ENCODE assay signal across 1 cellular context in genomic region chr22:50115693-50116092, GRCh38.
TF ChIP-seq lines count a peak whose summit lies in the region.

No MANE protein-coding gene starts in this region.

TF ChIP-seq in SK-N-SH treated with all-trans-retinoic acid at 6 μM for 48 hours, 23 proteins besides CTCF, POLR2A, EP300 and RAD21 (continued from another document):
- no peak for TF ChIP-seq CSRNP3 (CRISPR knock-in tag; IDR thresholded peaks at IDR 0.05)
- peak; percentile 80 for TF ChIP-seq ZFP3 (CRISPR knock-in tag; IDR thresholded peaks at IDR 0.05)
- TF ChIP-seq ZNF70 (CRISPR knock-in tag; IDR thresholded peaks at IDR 0.05): 0 out of 2 replicates have a peak, but pooled peaks have one; percentile 18
- TF ChIP-seq GLIS3 (CRISPR knock-in tag; IDR thresholded peaks at IDR 0.05): no peak
- TF ChIP-seq TSHZ2 (CRISPR knock-in tag; IDR thresholded peaks at IDR 0.05): no peak
- TF ChIP-seq BACH2 (CRISPR knock-in tag; IDR thresholded peaks at IDR 0.05; ENCODE audit: borderline replicate concordance): no peak
